Comparison of ENCODE assay signal across 1 cellular context in the genomic region with DNA sequence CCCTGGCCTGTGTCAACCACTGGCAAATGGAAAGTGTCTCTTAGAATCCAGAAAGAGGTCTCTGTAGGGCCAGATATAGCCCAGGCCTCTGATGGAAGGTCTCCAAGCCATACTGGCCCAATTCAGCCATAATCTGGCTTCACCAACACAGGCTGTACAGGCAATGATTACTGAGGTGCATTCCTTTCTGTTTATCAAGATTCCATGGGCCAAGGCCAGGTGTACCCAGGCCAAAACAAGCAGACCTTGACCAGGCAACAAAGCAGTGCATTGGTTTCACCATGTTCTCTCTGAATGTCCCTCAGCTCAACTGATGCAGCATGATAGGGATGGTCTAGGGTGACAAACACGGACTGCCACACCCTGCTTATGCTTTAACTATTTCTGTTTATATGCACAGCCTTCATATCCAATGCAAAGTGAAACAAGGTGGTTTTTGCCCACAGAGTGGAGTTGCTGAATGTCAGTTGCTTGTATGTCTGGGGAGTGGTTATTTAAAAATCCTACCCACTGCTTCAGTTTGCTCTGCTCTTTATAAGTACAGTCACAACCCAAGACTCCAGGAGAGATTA.
TF ChIP-seq lines count a peak whose summit lies in the region.

No MANE protein-coding gene starts in this region.

TF ChIP-seq in HepG2, 621 proteins besides CTCF, POLR2A, EP300 and RAD21 (continued from another document and continues in another):
- TF ChIP-seq CHD2 (IDR thresholded peaks at IDR 0.05; ENCODE audit: low read depth, low read length) (no peak), NR2F1 (CRISPR knock-in tag; IDR thresholded peaks at IDR 0.05) (peak; percentile 21 to 71; a peak in 1 of 4 replicates), ZNF431 (CRISPR knock-in tag; IDR thresholded peaks at IDR 0.05; ENCODE audit: borderline replicate concordance, low read depth) (no peak), NFE2L2 (IDR thresholded peaks at IDR 0.05; ENCODE audit: low read length) (no peak), ATRX (CRISPR knock-in tag; IDR thresholded peaks at IDR 0.05; ENCODE audit: borderline replicate concordance) (no peak), ZNF264 (CRISPR knock-in tag; IDR thresholded peaks at IDR 0.05) (no peak), ATF1 (CRISPR knock-in tag; IDR thresholded peaks at IDR 0.05) (no peak), ZNF644 (CRISPR knock-in tag; IDR thresholded peaks at IDR 0.05; ENCODE audit: low read depth) (peak; percentile 96), ZSCAN21 (CRISPR knock-in tag; IDR thresholded peaks at IDR 0.05; ENCODE audit: borderline replicate concordance) (peak; percentile 66; the same call in 1 of the 2 replicates), DR1 (CRISPR knock-in tag; IDR thresholded peaks at IDR 0.05) (no peak), REL (CRISPR knock-in tag; conservative IDR thresholded peaks at IDR 0.05) (no peak), NR2F6 (IDR thresholded peaks at IDR 0.05) (peak; percentile 66), NR2F6 (CRISPR knock-in tag; IDR thresholded peaks at IDR 0.05) (peak; percentile 90), ELF1 (CRISPR knock-in tag; IDR thresholded peaks at IDR 0.05) (peak; percentile 33; the same call in 1 of the 2 replicates), ZNF496 (CRISPR knock-in tag; IDR thresholded peaks at IDR 0.05; ENCODE audit: insufficient replicate concordance) (no peak), ESRRA (CRISPR knock-in tag; IDR thresholded peaks at IDR 0.05; ENCODE audit: low read depth) (0 out of 2 replicates have a peak, but pooled peaks have one; percentile 28), KDM4B (CRISPR knock-in tag; IDR thresholded peaks at IDR 0.05) (0 out of 2 replicates have a peak, but pooled peaks have one; percentile 16), MED13 (CRISPR knock-in tag; IDR thresholded peaks at IDR 0.05) (no peak), SMC3 (IDR thresholded peaks at IDR 0.05; ENCODE audit: low read length) (no peak), DPF2 (CRISPR knock-in tag; IDR thresholded peaks at IDR 0.05; ENCODE audit: borderline replicate concordance, low read depth) (peak; percentile 90), ZNF883 (CRISPR knock-in tag; IDR thresholded peaks at IDR 0.05; ENCODE audit: not compliant biosample characterization) (no peak), ZNF709 (CRISPR knock-in tag; IDR thresholded peaks at IDR 0.05) (no peak), ZNF572 (CRISPR knock-in tag; IDR thresholded peaks at IDR 0.05) (no peak), ZNF841 (CRISPR knock-in tag; IDR thresholded peaks at IDR 0.05; ENCODE audit: borderline replicate concordance) (no peak), ZNF33A (CRISPR knock-in tag; IDR thresholded peaks at IDR 0.05; ENCODE audit: borderline replicate concordance) (no peak), EHMT2 (IDR thresholded peaks at IDR 0.05; ENCODE audit: borderline replicate concordance, low read depth, low read length) (no peak), ZFY (CRISPR knock-in tag; IDR thresholded peaks at IDR 0.05) (peak; percentile 77), KDM3A (CRISPR knock-in tag; IDR thresholded peaks at IDR 0.05; ENCODE audit: low read depth) (peak; percentile 71; the same call in 1 of the 2 replicates), ZNF20 (CRISPR knock-in tag; IDR thresholded peaks at IDR 0.05) (no peak), ZNF850 (CRISPR knock-in tag; conservative IDR thresholded peaks at IDR 0.05) (no peak), FOXK2 (IDR thresholded peaks at IDR 0.05) (peak; percentile 64), PTBP1 (IDR thresholded peaks at IDR 0.05; ENCODE audit: low read depth, low read length, poor library complexity, severe bottlenecking) (no peak), IRX3 (CRISPR knock-in tag; IDR thresholded peaks at IDR 0.05; ENCODE audit: borderline replicate concordance, low read depth) (no peak), MAZ (IDR thresholded peaks at IDR 0.05; ENCODE audit: borderline replicate concordance, low read depth, low read length) (no peak), MAZ (CRISPR knock-in tag; IDR thresholded peaks at IDR 0.05; ENCODE audit: low read depth) (no peak), RFXANK (CRISPR knock-in tag; IDR thresholded peaks at IDR 0.05) (no peak), MED8 (CRISPR knock-in tag; IDR thresholded peaks at IDR 0.05; ENCODE audit: insufficient replicate concordance) (no peak), ZNF484 (CRISPR knock-in tag; IDR thresholded peaks at IDR 0.05; ENCODE audit: borderline replicate concordance, low read depth) (no peak), SIN3A (IDR thresholded peaks at IDR 0.05; ENCODE audit: borderline replicate concordance, low read depth, low read length) (no peak)
- TF ChIP-seq, protein P1, sequence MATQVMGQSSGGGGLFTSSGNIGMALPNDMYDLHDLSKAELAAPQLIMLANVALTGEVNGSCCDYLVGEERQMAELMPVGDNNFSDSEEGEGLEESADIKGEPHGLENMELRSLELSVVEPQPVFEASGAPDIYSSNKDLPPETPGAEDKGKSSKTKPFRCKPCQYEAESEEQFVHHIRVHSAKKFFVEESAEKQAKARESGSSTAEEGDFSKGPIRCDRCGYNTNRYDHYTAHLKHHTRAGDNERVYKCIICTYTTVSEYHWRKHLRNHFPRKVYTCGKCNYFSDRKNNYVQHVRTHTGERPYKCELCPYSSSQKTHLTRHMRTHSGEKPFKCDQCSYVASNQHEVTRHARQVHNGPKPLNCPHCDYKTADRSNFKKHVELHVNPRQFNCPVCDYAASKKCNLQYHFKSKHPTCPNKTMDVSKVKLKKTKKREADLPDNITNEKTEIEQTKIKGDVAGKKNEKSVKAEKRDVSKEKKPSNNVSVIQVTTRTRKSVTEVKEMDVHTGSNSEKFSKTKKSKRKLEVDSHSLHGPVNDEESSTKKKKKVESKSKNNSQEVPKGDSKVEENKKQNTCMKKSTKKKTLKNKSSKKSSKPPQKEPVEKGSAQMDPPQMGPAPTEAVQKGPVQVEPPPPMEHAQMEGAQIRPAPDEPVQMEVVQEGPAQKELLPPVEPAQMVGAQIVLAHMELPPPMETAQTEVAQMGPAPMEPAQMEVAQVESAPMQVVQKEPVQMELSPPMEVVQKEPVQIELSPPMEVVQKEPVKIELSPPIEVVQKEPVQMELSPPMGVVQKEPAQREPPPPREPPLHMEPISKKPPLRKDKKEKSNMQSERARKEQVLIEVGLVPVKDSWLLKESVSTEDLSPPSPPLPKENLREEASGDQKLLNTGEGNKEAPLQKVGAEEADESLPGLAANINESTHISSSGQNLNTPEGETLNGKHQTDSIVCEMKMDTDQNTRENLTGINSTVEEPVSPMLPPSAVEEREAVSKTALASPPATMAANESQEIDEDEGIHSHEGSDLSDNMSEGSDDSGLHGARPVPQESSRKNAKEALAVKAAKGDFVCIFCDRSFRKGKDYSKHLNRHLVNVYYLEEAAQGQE (IDR thresholded peaks at IDR 0.05; ENCODE audit: borderline replicate concordance in 1 of 2, low read depth in 1 of 2, low read length in 2 of 2) = no peak; a peak in 1 of 4 replicates
- TF ChIP-seq, protein P2, sequence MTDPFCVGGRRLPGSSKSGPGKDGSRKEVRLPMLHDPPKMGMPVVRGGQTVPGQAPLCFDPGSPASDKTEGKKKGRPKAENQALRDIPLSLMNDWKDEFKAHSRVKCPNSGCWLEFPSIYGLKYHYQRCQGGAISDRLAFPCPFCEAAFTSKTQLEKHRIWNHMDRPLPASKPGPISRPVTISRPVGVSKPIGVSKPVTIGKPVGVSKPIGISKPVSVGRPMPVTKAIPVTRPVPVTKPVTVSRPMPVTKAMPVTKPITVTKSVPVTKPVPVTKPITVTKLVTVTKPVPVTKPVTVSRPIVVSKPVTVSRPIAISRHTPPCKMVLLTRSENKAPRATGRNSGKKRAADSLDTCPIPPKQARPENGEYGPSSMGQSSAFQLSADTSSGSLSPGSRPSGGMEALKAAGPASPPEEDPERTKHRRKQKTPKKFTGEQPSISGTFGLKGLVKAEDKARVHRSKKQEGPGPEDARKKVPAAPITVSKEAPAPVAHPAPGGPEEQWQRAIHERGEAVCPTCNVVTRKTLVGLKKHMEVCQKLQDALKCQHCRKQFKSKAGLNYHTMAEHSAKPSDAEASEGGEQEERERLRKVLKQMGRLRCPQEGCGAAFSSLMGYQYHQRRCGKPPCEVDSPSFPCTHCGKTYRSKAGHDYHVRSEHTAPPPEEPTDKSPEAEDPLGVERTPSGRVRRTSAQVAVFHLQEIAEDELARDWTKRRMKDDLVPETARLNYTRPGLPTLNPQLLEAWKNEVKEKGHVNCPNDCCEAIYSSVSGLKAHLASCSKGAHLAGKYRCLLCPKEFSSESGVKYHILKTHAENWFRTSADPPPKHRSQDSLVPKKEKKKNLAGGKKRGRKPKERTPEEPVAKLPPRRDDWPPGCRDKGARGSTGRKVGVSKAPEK (CRISPR knock-in tag; IDR thresholded peaks at IDR 0.05; ENCODE audit: borderline replicate concordance) = no peak
- TF ChIP-seq, protein P3, sequence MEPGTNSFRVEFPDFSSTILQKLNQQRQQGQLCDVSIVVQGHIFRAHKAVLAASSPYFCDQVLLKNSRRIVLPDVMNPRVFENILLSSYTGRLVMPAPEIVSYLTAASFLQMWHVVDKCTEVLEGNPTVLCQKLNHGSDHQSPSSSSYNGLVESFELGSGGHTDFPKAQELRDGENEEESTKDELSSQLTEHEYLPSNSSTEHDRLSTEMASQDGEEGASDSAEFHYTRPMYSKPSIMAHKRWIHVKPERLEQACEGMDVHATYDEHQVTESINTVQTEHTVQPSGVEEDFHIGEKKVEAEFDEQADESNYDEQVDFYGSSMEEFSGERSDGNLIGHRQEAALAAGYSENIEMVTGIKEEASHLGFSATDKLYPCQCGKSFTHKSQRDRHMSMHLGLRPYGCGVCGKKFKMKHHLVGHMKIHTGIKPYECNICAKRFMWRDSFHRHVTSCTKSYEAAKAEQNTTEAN (CRISPR knock-in tag; conservative IDR thresholded peaks at IDR 0.05) = peak; percentile 59; the same call in 1 of the 2 replicates
- TF ChIP-seq, protein P4, sequence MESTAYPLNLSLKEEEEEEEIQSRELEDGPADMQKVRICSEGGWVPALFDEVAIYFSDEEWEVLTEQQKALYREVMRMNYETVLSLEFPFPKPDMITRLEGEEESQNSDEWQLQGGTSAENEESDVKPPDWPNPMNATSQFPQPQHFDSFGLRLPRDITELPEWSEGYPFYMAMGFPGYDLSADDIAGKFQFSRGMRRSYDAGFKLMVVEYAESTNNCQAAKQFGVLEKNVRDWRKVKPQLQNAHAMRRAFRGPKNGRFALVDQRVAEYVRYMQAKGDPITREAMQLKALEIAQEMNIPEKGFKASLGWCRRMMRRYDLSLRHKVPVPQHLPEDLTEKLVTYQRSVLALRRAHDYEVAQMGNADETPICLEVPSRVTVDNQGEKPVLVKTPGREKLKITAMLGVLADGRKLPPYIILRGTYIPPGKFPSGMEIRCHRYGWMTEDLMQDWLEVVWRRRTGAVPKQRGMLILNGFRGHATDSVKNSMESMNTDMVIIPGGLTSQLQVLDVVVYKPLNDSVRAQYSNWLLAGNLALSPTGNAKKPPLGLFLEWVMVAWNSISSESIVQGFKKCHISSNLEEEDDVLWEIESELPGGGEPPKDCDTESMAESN (CRISPR knock-in tag; conservative IDR thresholded peaks at IDR 0.05) = no peak
- TF ChIP-seq, protein P5, sequence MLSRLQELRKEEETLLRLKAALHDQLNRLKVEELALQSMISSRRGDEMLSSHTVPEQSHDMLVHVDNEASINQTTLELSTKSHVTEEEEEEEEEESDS (CRISPR knock-in tag; IDR thresholded peaks at IDR 0.05; ENCODE audit: borderline replicate concordance) = no peak
- TF ChIP-seq, protein P6, sequence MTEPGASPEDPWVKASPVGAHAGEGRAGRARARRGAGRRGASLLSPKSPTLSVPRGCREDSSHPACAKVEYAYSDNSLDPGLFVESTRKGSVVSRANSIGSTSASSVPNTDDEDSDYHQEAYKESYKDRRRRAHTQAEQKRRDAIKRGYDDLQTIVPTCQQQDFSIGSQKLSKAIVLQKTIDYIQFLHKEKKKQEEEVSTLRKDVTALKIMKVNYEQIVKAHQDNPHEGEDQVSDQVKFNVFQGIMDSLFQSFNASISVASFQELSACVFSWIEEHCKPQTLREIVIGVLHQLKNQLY (CRISPR knock-in tag; IDR thresholded peaks at IDR 0.05) = peak; percentile 80; the same call in 1 of the 2 replicates
- TF ChIP-seq, protein P7, sequence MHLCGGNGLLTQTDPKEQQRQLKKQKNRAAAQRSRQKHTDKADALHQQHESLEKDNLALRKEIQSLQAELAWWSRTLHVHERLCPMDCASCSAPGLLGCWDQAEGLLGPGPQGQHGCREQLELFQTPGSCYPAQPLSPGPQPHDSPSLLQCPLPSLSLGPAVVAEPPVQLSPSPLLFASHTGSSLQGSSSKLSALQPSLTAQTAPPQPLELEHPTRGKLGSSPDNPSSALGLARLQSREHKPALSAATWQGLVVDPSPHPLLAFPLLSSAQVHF (CRISPR knock-in tag; IDR thresholded peaks at IDR 0.05) = no peak
- TF ChIP-seq, protein P8, sequence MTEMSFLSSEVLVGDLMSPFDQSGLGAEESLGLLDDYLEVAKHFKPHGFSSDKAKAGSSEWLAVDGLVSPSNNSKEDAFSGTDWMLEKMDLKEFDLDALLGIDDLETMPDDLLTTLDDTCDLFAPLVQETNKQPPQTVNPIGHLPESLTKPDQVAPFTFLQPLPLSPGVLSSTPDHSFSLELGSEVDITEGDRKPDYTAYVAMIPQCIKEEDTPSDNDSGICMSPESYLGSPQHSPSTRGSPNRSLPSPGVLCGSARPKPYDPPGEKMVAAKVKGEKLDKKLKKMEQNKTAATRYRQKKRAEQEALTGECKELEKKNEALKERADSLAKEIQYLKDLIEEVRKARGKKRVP (CRISPR knock-in tag; IDR thresholded peaks at IDR 0.05) = peak in 1 of 2 experiments; percentile 63; a peak in 1 of 4 replicates
- TF ChIP-seq, protein P9, sequence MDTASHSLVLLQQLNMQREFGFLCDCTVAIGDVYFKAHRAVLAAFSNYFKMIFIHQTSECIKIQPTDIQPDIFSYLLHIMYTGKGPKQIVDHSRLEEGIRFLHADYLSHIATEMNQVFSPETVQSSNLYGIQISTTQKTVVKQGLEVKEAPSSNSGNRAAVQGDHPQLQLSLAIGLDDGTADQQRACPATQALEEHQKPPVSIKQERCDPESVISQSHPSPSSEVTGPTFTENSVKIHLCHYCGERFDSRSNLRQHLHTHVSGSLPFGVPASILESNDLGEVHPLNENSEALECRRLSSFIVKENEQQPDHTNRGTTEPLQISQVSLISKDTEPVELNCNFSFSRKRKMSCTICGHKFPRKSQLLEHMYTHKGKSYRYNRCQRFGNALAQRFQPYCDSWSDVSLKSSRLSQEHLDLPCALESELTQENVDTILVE (CRISPR knock-in tag; IDR thresholded peaks at IDR 0.05) = 0 out of 2 replicates have a peak, but pooled peaks have one; percentile 43
- TF ChIP-seq, protein P10, sequence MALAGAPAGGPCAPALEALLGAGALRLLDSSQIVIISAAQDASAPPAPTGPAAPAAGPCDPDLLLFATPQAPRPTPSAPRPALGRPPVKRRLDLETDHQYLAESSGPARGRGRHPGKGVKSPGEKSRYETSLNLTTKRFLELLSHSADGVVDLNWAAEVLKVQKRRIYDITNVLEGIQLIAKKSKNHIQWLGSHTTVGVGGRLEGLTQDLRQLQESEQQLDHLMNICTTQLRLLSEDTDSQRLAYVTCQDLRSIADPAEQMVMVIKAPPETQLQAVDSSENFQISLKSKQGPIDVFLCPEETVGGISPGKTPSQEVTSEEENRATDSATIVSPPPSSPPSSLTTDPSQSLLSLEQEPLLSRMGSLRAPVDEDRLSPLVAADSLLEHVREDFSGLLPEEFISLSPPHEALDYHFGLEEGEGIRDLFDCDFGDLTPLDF (CRISPR knock-in tag; IDR thresholded peaks at IDR 0.05) = no peak
- TF ChIP-seq, protein P11, sequence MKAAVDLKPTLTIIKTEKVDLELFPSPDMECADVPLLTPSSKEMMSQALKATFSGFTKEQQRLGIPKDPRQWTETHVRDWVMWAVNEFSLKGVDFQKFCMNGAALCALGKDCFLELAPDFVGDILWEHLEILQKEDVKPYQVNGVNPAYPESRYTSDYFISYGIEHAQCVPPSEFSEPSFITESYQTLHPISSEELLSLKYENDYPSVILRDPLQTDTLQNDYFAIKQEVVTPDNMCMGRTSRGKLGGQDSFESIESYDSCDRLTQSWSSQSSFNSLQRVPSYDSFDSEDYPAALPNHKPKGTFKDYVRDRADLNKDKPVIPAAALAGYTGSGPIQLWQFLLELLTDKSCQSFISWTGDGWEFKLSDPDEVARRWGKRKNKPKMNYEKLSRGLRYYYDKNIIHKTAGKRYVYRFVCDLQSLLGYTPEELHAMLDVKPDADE (CRISPR knock-in tag; IDR thresholded peaks at IDR 0.05) = no peak
